In the genomic region with DNA sequence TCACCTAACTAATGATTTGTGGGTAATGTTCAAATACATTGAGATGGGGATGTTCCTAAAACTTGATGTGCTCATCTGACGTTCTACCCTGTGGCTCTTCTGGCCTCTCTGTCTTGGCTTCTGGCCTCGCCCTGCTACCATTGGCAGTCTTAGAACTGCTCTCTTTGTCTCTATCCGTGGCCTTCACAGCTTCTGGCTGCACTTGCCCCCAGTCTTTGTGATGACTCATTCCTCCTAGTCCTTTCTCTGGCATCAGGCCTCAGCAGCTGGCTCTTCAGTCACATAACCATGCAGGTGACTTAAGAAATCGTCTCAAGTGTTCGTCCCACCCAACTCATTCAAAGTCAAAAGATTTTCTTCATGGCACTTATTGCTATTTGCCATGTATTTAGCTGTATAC, we compare ENCODE assay signal across 13 cellular contexts.
DNase-seq lines count a peak whose midpoint lies in the region; ATAC-seq and TF ChIP-seq lines count a peak whose summit lies in the region.
"Had no signal": no experiment of that assay in that cellular context is flagged by ENCODE, and none has a peak within 500 bp of the region (broad histone marks: within the 10 kb centered on the region; RNA-seq: fewer than 3 reads in every experiment).

No MANE protein-coding gene starts in this region.

- no peaks in the 10 kb centered on the region for H3K9me2 ChIP-seq in GM23338 (ENCODE audit: insufficient read depth)

- H2AFZ ChIP-seq in GM23338, result no peak overlapping the region

- H3K4me1 ChIP-seq in GM23338 (ENCODE audit: insufficient read depth) (no peaks in the 10 kb centered on the region), heart left ventricle (peaks cover 0 to 9% (median 0%) of the 10 kb centered on the region in 12 donors), sigmoid colon (peaks cover 0 to 9% (median 4%) of the 10 kb centered on the region in 4 donors)
- H3K4me1 ChIP-seq in naive thymus-derived CD4-positive, alpha-beta T cell (ENCODE audit: control insufficient read depth in 2 of 2, insufficient read depth in 2 of 2, low read length in 2 of 2), result no peaks in the 10 kb centered on the region

- peaks cover 3% of the 10 kb centered on the region; the same call in 1 of the 3 replicates for H3K36me3 Mint-ChIP-seq in GM23338 (ENCODE audit: low read depth)
- H3K36me3 Mint-ChIP-seq in WTC11, result peaks cover 3% of the 10 kb centered on the region
- H3K36me3 Mint-ChIP-seq in naive thymus-derived CD4-positive, alpha-beta T cell, result peaks cover 21 to 39% (median 29%) of the 10 kb centered on the region in 5 donors

- ATAC-seq in GM23338 (peak; percentile 39; the same call in 2 of the 3 replicates), WTC11 (peak; percentile 51; the same call in 1 of the 2 replicates), heart left ventricle (peak; percentile 55 to 93 (median 84)), HG02885 (IDR thresholded peaks at IDR 0.05; ENCODE audit: poor library complexity, unreplicated experiment) (no peak), HG03139 (IDR thresholded peaks at IDR 0.05; ENCODE audit: unreplicated experiment) (no peak)
- ATAC-seq in naive thymus-derived CD4-positive, alpha-beta T cell, result no peak
- ATAC-seq: stimulated activated naive CD8-positive, alpha-beta T cell treated with anti-CD3 and anti-CD28 coated beads, Interleukin-15, Interleukin-2, amounts not matched to agents 100 U/mL and 50 U/mL, for 24 hours had no signal

- no peak overlapping the region for H3K4me2 ChIP-seq in GM23338

- DNase-seq in GM23338 (ENCODE audit: low spot score), result no peak
- DNase-seq in WTC11 (ENCODE audit: low spot score), result no peak
- DNase-seq in heart left ventricle, result peak in 4 of 5 donors; percentile 31 to 73 (median 51)
- DNase-seq in sigmoid colon, result peak; percentile 69
- DNase-seq in activated CD4-positive, alpha-beta T cell treated with anti-CD3 and anti-CD28 coated beads for 1 hour, result no peak
- no peak for DNase-seq in naive thymus-derived CD4-positive, alpha-beta T cell
- DNase-seq: activated CD4-positive, CD25-positive, alpha-beta regulatory T cell; activated naive CD4-positive, alpha-beta T cell treated with Interleukin-2 at 50 U/mL for 16 hours; effector memory CD4-positive, alpha-beta T cell; NCI-H1092 treated with DMSO at 0.1 percent for 48 hours; stimulated activated naive CD8-positive, alpha-beta T cell treated with anti-CD3 and anti-CD28 coated beads, Interleukin-15, Interleukin-2, amounts not matched to agents 100 U/mL and 50 U/mL, for 24 hours had no signal

- H3K36me3 ChIP-seq in GM23338 (ENCODE audit: insufficient read depth) (no peaks in the 10 kb centered on the region), heart left ventricle (peaks cover 0 to 38% (median 7%) of the 10 kb centered on the region in 9 donors), sigmoid colon (peaks cover 0 to 20% (median 0%) of the 10 kb centered on the region in 4 donors)
- H3K36me3 ChIP-seq in naive thymus-derived CD4-positive, alpha-beta T cell (ENCODE audit: control insufficient read depth in 2 of 3, insufficient read depth in 3 of 3, low read length in 3 of 3), result peaks cover 0 to 29% (median 6%) of the 10 kb centered on the region in 3 experiments

- H3K4me3 ChIP-seq in GM23338 (no peak overlapping the region), heart left ventricle (no peak overlapping the region), sigmoid colon (no peak overlapping the region)
- H3K4me3 ChIP-seq in naive thymus-derived CD4-positive, alpha-beta T cell (ENCODE audit: low read length), result no peak overlapping the region

- no peak for TF ChIP-seq POLR2A in heart left ventricle (IDR thresholded peaks at IDR 0.05)
- no peak for TF ChIP-seq POLR2A in sigmoid colon (IDR thresholded peaks at IDR 0.05)

- H3K9me3 ChIP-seq in heart left ventricle (no peaks in the 10 kb centered on the region), sigmoid colon (no peaks in the 10 kb centered on the region)
- no peaks in the 10 kb centered on the region for H3K9me3 ChIP-seq in naive thymus-derived CD4-positive, alpha-beta T cell (ENCODE audit: control insufficient read depth in 2 of 3, low read length in 3 of 3)

- POLR2A ChIA-PET in WTC11 (lab: Charles Lee), result no interaction called here
- POLR2A ChIA-PET in naive thymus-derived CD4-positive, alpha-beta T cell (lab: Charles Lee), result no interaction called here

- 44 to 68% (median 55%) methylated on average over 5 of the region's 5 CpGs for WGBS in heart left ventricle, 4 donors
- 78 to 85% methylated on average over 5 of the region's 5 CpGs for WGBS in sigmoid colon, 2 donors

- H3K27ac Mint-ChIP-seq in GM23338, result no peak overlapping the region
- H3K27ac Mint-ChIP-seq in WTC11, result no peak overlapping the region
- peak overlapping the region in 2 of 9 donors; percentile 3 to 10 for H3K27ac Mint-ChIP-seq in naive thymus-derived CD4-positive, alpha-beta T cell

- H4K20me1 ChIP-seq in GM23338 (replicated peaks; ENCODE audit: insufficient read depth), result no peaks in the 10 kb centered on the region

- H3K9me3 Mint-ChIP-seq in GM23338 (no peaks in the 10 kb centered on the region; the same call in 2 of the 3 replicates), WTC11 (no peaks in the 10 kb centered on the region)
- H3K9me3 Mint-ChIP-seq in naive thymus-derived CD4-positive, alpha-beta T cell, result no peaks in the 10 kb centered on the region

- H3K27ac ChIP-seq in GM23338 (ENCODE audit: low read depth) (no peak overlapping the region), heart left ventricle (no peak overlapping the region), sigmoid colon (peak overlapping the region in 1 of 4 donors; percentile 25)
- no peak overlapping the region for H3K27ac ChIP-seq in naive thymus-derived CD4-positive, alpha-beta T cell (ENCODE audit: low read depth, low read length)

- TF ChIP-seq CTCF in GM23338 (conservative IDR thresholded peaks at IDR 0.05; ENCODE audit: low read depth in 2 of 2), result no peak
- no peak for TF ChIP-seq CTCF in WTC11 (IDR thresholded peaks at IDR 0.05)
- no peak for TF ChIP-seq CTCF in heart left ventricle (IDR thresholded peaks at IDR 0.05)
- TF ChIP-seq CTCF in sigmoid colon (IDR thresholded peaks at IDR 0.05), result no peak

- H3K27me3 Mint-ChIP-seq in GM23338 (ENCODE audit: insufficient read depth, low read depth, poor library complexity) (no peaks in the 10 kb centered on the region), WTC11 (ENCODE audit: low read depth) (no peaks in the 10 kb centered on the region)
- no peaks in the 10 kb centered on the region for H3K27me3 Mint-ChIP-seq in naive thymus-derived CD4-positive, alpha-beta T cell

- H3K4me1 Mint-ChIP-seq in GM23338 (peaks cover 3% of the 10 kb centered on the region; the same call in 2 of the 3 replicates), WTC11 (peaks cover 5% of the 10 kb centered on the region)
- peaks cover 0 to 30% (median 4%) of the 10 kb centered on the region in 7 donors for H3K4me1 Mint-ChIP-seq in naive thymus-derived CD4-positive, alpha-beta T cell

- H3K79me2 ChIP-seq in GM23338 (replicated peaks; ENCODE audit: insufficient read depth), result no peaks in the 10 kb centered on the region

- intact Hi-C loops in heart left ventricle (cut with DNase I), result no loop called here
- intact Hi-C loops in sigmoid colon (cut with DNase I), result no loop called here
- intact Hi-C loops in naive thymus-derived CD4-positive, alpha-beta T cell (cut with micrococcal nuclease), result no loop called here

- no peaks in the 10 kb centered on the region for H3F3A ChIP-seq in GM23338 (replicated peaks; ENCODE audit: low read depth)

- no peak for TF ChIP-seq EP300 in sigmoid colon (IDR thresholded peaks at IDR 0.05)

- CTCF ChIA-PET in WTC11 (lab: Charles Lee), result interaction anchor here (1.4 to 1.8 kb wide), 3 partner anchors 20 to 51 kb away, joined by 3 to 7 read pairs (median 7); no protein-coding TSS in a partner anchor
- CTCF ChIA-PET in naive thymus-derived CD4-positive, alpha-beta T cell (lab: Charles Lee), result interaction anchor here (1.3 kb wide), 2 partner anchors 21 to 34 kb away, joined by 3 to 5 read pairs; no protein-coding TSS in a partner anchor

- H3K4me3 Mint-ChIP-seq in GM23338 (no peak overlapping the region), WTC11 (no peak overlapping the region)
- no peak overlapping the region for H3K4me3 Mint-ChIP-seq in naive thymus-derived CD4-positive, alpha-beta T cell

- H3K27me3 ChIP-seq in GM23338 (ENCODE audit: insufficient read depth), result no peaks in the 10 kb centered on the region
- no peaks in the 10 kb centered on the region for H3K27me3 ChIP-seq in heart left ventricle
- no peaks in the 10 kb centered on the region for H3K27me3 ChIP-seq in sigmoid colon
- H3K27me3 ChIP-seq in naive thymus-derived CD4-positive, alpha-beta T cell (ENCODE audit: control insufficient read depth in 2 of 2, insufficient read depth in 2 of 2, low read length in 2 of 2), result no peaks in the 10 kb centered on the region

TF ChIP-seq in WTC11, 78 proteins besides CTCF, POLR2A, EP300 and RAD21 (continues in another document):
- TF ChIP-seq, protein P1, sequence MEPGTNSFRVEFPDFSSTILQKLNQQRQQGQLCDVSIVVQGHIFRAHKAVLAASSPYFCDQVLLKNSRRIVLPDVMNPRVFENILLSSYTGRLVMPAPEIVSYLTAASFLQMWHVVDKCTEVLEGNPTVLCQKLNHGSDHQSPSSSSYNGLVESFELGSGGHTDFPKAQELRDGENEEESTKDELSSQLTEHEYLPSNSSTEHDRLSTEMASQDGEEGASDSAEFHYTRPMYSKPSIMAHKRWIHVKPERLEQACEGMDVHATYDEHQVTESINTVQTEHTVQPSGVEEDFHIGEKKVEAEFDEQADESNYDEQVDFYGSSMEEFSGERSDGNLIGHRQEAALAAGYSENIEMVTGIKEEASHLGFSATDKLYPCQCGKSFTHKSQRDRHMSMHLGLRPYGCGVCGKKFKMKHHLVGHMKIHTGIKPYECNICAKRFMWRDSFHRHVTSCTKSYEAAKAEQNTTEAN (CRISPR knock-in tag; IDR thresholded peaks at IDR 0.05), result no peak
- TF ChIP-seq, protein P2, sequence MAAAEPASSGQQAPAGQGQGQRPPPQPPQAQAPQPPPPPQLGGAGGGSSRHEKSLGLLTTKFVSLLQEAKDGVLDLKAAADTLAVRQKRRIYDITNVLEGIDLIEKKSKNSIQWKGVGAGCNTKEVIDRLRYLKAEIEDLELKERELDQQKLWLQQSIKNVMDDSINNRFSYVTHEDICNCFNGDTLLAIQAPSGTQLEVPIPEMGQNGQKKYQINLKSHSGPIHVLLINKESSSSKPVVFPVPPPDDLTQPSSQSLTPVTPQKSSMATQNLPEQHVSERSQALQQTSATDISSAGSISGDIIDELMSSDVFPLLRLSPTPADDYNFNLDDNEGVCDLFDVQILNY (CRISPR knock-in tag; IDR thresholded peaks at IDR 0.05), result no peak
- TF ChIP-seq NFATC4 (CRISPR knock-in tag; IDR thresholded peaks at IDR 0.05) (no peak), USF2 (CRISPR knock-in tag; IDR thresholded peaks at IDR 0.05) (no peak), FOXK1 (CRISPR knock-in tag; IDR thresholded peaks at IDR 0.05) (no peak), TCF7 (CRISPR knock-in tag; IDR thresholded peaks at IDR 0.05; ENCODE audit: low read depth) (no peak)

Comparison
In these comparisons a context has a peak if more than half of its experiments do, and no peak if none do; other contexts are left out.
1. ATAC-seq: peak in GM23338 (single experiment), WTC11 (single experiment) and heart left ventricle (4 of 4); none in HG02885 (single experiment), HG03139 (single experiment) and naive thymus-derived CD4-positive, alpha-beta T cell (single experiment).
2. DNase-seq: peak in heart left ventricle (4 of 5) and sigmoid colon (single experiment); none in GM23338 (single experiment), WTC11 (single experiment), activated CD4-positive, alpha-beta T cell treated with anti-CD3 and anti-CD28 coated beads for 1 hour (single experiment) and naive thymus-derived CD4-positive, alpha-beta T cell (0 of 9).